Comparison of ENCODE assay signal across 23 cellular contexts in the genomic region with DNA sequence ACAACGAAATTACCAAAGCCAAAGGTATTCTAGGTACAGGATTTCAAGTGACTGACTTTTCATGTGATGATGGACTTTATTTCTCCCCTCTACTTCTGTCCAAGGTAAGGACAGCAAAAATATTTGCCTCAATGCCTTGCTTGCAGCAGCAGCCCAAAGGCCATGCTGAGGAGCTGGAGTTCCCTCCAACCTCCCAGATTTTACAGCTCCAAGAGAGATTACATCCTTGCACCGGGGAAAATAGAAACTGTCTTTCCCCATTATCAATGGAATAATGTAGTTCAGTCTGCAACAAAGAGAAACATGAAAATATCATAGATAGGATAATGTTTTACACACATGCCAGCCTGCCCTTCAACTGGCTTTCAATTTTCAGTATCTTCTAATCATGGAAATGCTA. TPM values are rescaled to one million over a fixed set of nuclear protein-coding genes. Genes with fewer than 3 reads are reported as not detected.
DNase-seq lines count a peak whose midpoint lies in the region; ATAC-seq and TF ChIP-seq lines count a peak whose summit lies in the region.
"Had no signal": no experiment of that assay in that cellular context is flagged by ENCODE, and none has a peak within 500 bp of the region (broad histone marks: within the 10 kb centered on the region; RNA-seq: fewer than 3 reads in every experiment).

No MANE protein-coding gene starts in this region.

- H3K27ac Mint-ChIP-seq in activated naive CD8-positive, alpha-beta T cell, result peak overlapping the region; percentile 41
- H3K27ac Mint-ChIP-seq: mesothelial cell of epicardium had no signal

- peaks cover 29% of the 10 kb centered on the region for H3K36me3 Mint-ChIP-seq in activated naive CD8-positive, alpha-beta T cell

- H3K4me1 ChIP-seq in left ventricle myocardium inferior, result peaks cover 9% of the 10 kb centered on the region
- H3K4me1 ChIP-seq in neutrophil (ENCODE audit: control insufficient read depth in 1 of 2, insufficient read depth in 1 of 2, low read depth in 1 of 2, low read length in 1 of 2), result peaks cover 25 to 28% of the 10 kb centered on the region in 2 experiments
- H3K4me1 ChIP-seq in effector memory CD4-positive, alpha-beta T cell (ENCODE audit: control insufficient read depth, insufficient read depth, low read length, poor library complexity, severe bottlenecking), result no peaks in the 10 kb centered on the region
- no peaks in the 10 kb centered on the region for H3K4me1 ChIP-seq in mucosa of descending colon (ENCODE audit: low read depth)
- H3K4me1 ChIP-seq: BE2C, breast epithelium, transverse colon had no signal

- H3K27ac ChIP-seq in left ventricle myocardium inferior (replicated peaks) (peak overlapping the region; percentile 1), neutrophil (peak overlapping the region; percentile 92)
- H3K27ac ChIP-seq in effector memory CD4-positive, alpha-beta T cell (ENCODE audit: insufficient read depth, low read length, poor library complexity, severe bottlenecking), result no peak overlapping the region
- H3K27ac ChIP-seq: breast epithelium, dorsolateral prefrontal cortex, heart right ventricle, transverse colon had no signal

- no peak for ATAC-seq in left cardiac atrium
- ATAC-seq in mucosa of descending colon, result no peak
- ATAC-seq: heart right ventricle had no signal

- H3K4me1 Mint-ChIP-seq in activated naive CD8-positive, alpha-beta T cell (ENCODE audit: low read depth), result peaks cover 9% of the 10 kb centered on the region
- H3K4me1 Mint-ChIP-seq: mesothelial cell of epicardium, naive B cell had no signal

- H3K36me3 ChIP-seq in left ventricle myocardium inferior (peaks cover 94% of the 10 kb centered on the region), neutrophil (peaks cover 39% of the 10 kb centered on the region), mucosa of descending colon (ENCODE audit: low read depth) (no peaks in the 10 kb centered on the region)
- peaks cover 48% of the 10 kb centered on the region for H3K36me3 ChIP-seq in effector memory CD4-positive, alpha-beta T cell (ENCODE audit: control insufficient read depth, insufficient read depth, low read length)
- H3K36me3 ChIP-seq: breast epithelium had no signal

- H3K4me3 Mint-ChIP-seq in activated naive CD8-positive, alpha-beta T cell, result peak overlapping the region; percentile 23
- H3K4me3 Mint-ChIP-seq: activated naive CD4-positive, alpha-beta T cell treated with anti-CD3 and anti-CD28 coated beads, Interleukin-2, amount 50 U/mL, for 24 hours; activated T-helper 1 cell treated with anti-CD3 and anti-CD28 coated beads, Interleukin-12 subunit alpha, Interleukin-12 subunit beta, Interleukin-2, Interleukin-4 antibody, amounts not matched to agents 30 ng/mL and 10 ng/mL and 1 ng/mL, durations not matched to agents 14 hours and 24 hours and 36 hours; mesothelial cell of epicardium; naive B cell had no signal

- DNase-seq in left ventricle myocardium inferior (no peak), left cardiac atrium (no peak), mucosa of descending colon (no peak)
- DNase-seq in effector memory CD4-positive, alpha-beta T cell, result no peak
- DNase-seq: activated CD4-positive, CD25-positive, alpha-beta regulatory T cell; anterior cingulate cortex; BE2C; dorsolateral prefrontal cortex; heart right ventricle; KG1; kidney; naive B cell; NCI-H2029; NCI-H510A treated with DMSO at 0.1 percent for 48 hours; SK-N-SH; stimulated activated CD4-positive, alpha-beta T cell treated with anti-CD3 and anti-CD28 coated beads, Interleukin-4, amount 100 ng/mL, for 24 hours; transverse colon had no signal

- TF ChIP-seq CTCF in left ventricle myocardium inferior (IDR thresholded peaks at IDR 0.05; ENCODE audit: borderline replicate concordance) (no peak), neutrophil (IDR thresholded peaks at IDR 0.05) (no peak), mucosa of descending colon (IDR thresholded peaks at IDR 0.05) (no peak)

- H3K9me3 Mint-ChIP-seq in activated naive CD8-positive, alpha-beta T cell (ENCODE audit: low read depth), result peaks cover 4% of the 10 kb centered on the region
- H3K9me3 Mint-ChIP-seq: activated naive CD4-positive, alpha-beta T cell treated with anti-CD3 and anti-CD28 coated beads, Interleukin-2, amount 50 U/mL, for 24 hours; mesothelial cell of epicardium had no signal

- H3K27me3 Mint-ChIP-seq in activated naive CD8-positive, alpha-beta T cell, result no peaks in the 10 kb centered on the region
- H3K27me3 Mint-ChIP-seq: activated naive CD4-positive, alpha-beta T cell treated with anti-CD3 and anti-CD28 coated beads, Interleukin-2, amount 50 U/mL, for 24 hours; naive B cell had no signal

- H3K4me3 ChIP-seq in left ventricle myocardium inferior (no peak overlapping the region), neutrophil (ENCODE audit: low read depth in 1 of 2, low read length in 1 of 2) (no peak overlapping the region), mucosa of descending colon (no peak overlapping the region)
- no peak overlapping the region for H3K4me3 ChIP-seq in effector memory CD4-positive, alpha-beta T cell (ENCODE audit: insufficient read depth, low read depth, low read length, poor library complexity, severe bottlenecking)
- H3K4me3 ChIP-seq: breast epithelium, dorsolateral prefrontal cortex, heart right ventricle, transverse colon had no signal

- H3K27me3 ChIP-seq in left ventricle myocardium inferior (ENCODE audit: low read depth), result no peaks in the 10 kb centered on the region
- no peaks in the 10 kb centered on the region for H3K27me3 ChIP-seq in neutrophil
- H3K27me3 ChIP-seq in effector memory CD4-positive, alpha-beta T cell (replicated peaks; ENCODE audit: control insufficient read depth, insufficient read depth, low read length, poor library complexity, severe bottlenecking), result no peaks in the 10 kb centered on the region
- H3K27me3 ChIP-seq: BE2C, breast epithelium, dorsolateral prefrontal cortex, heart right ventricle, transverse colon had no signal

- intact Hi-C loops in left ventricle myocardium inferior (cut with micrococcal nuclease) (no loop called here), left cardiac atrium (cut with DNase I) (loop anchor here in 1 of 2 donors (5.0 kb wide), 1 partner anchor 89 kb away; no protein-coding TSS in a partner anchor), mucosa of descending colon (cut with DNase I, micrococcal nuclease) (no loop called here)

- H3K9me3 ChIP-seq in left ventricle myocardium inferior (replicated peaks) (peaks cover 15% of the 10 kb centered on the region), neutrophil (no peaks in the 10 kb centered on the region), mucosa of descending colon (peaks cover 20% of the 10 kb centered on the region)
- H3K9me3 ChIP-seq in effector memory CD4-positive, alpha-beta T cell (ENCODE audit: control insufficient read depth, low read length), result peaks cover 6% of the 10 kb centered on the region
- H3K9me3 ChIP-seq: BE2C, SK-N-SH had no signal

RNA-seq across cellular contexts. Expression of a gene that starts 13.5 kb away (rescaled TPM):
- total RNA-seq in left ventricle myocardium inferior (143 TPM), left cardiac atrium (100 to 1,000 TPM; 164 to 166 TPM), mucosa of descending colon (100 to 1,000 TPM; 162 to 219 (median 172) TPM)

RNA-seq across cellular contexts. Expression of a gene that starts 14.0 kb away (rescaled TPM):
- total RNA-seq in left ventricle myocardium inferior (120 TPM), left cardiac atrium (100 to 1,000 TPM; 111 to 117 TPM), mucosa of descending colon (100 to 1,000 TPM in 1 of 3 donors, 10 to 100 TPM in 2; 79.0 to 106 (median 84.8) TPM)

RNA-seq across cellular contexts. Expression of a gene that starts 29.7 kb away (rescaled TPM):
- 35.7 TPM for total RNA-seq in left ventricle myocardium inferior
- total RNA-seq in left cardiac atrium, result 10 to 100 TPM; 19.8 to 32.6 TPM
- total RNA-seq in mucosa of descending colon, result 10 to 100 TPM; 17.6 to 26.9 (median 26.4) TPM

RNA-seq across cellular contexts. Expression of a gene that starts 32.8 kb away (rescaled TPM):
- total RNA-seq in left ventricle myocardium inferior (28.2 TPM), left cardiac atrium (10 to 100 TPM; 23.0 to 43.4 TPM), mucosa of descending colon (10 to 100 TPM; 28.1 to 32.4 (median 31.7) TPM)

RNA-seq across cellular contexts. Expression of a gene that starts 51.3 kb away (rescaled TPM):
- 143 TPM for total RNA-seq in left ventricle myocardium inferior
- total RNA-seq in left cardiac atrium, result 100 to 1,000 TPM; 136 to 157 TPM
- total RNA-seq in mucosa of descending colon, result 100 to 1,000 TPM; 195 to 255 (median 238) TPM
